18 cellular contexts compared by ENCODE assay signal in genomic region chr16:85913688-85914422, GRCh38. TPM values are rescaled to one million over a fixed set of nuclear protein-coding genes. Genes with fewer than 3 reads are reported as not detected.
DNase-seq lines count a peak whose midpoint lies in the region; ATAC-seq and TF ChIP-seq lines count a peak whose summit lies in the region.
"Had no signal": no experiment of that assay in that cellular context is flagged by ENCODE, and none has a peak within 500 bp of the region (broad histone marks: within the 10 kb centered on the region; RNA-seq: fewer than 3 reads in every experiment).

No MANE protein-coding gene starts in this region.

- H3K9me3 Mint-ChIP-seq in activated naive CD4-positive, alpha-beta T cell treated with anti-CD3 and anti-CD28 coated beads, Interleukin-2, amount 50 U/mL, for 24 hours: no peaks in the 10 kb centered on the region
- no peaks in the 10 kb centered on the region for H3K9me3 Mint-ChIP-seq in activated CD8-positive, alpha-beta T cell treated with anti-CD3 and anti-CD28 coated beads for 36 hours
- no peaks in the 10 kb centered on the region for H3K9me3 Mint-ChIP-seq in memory B cell
- H3K9me3 Mint-ChIP-seq: activated T-cell treated with anti-CD3 and anti-CD28 coated beads, Interleukin-2, amount 50 U/mL, for 72 hours; CD8-positive, alpha-beta memory T cell; effector memory CD8-positive, alpha-beta T cell had no signal

- H3K4me3 Mint-ChIP-seq in activated naive CD4-positive, alpha-beta T cell treated with anti-CD3 and anti-CD28 coated beads, Interleukin-2, amount 50 U/mL, for 24 hours: no peak overlapping the region
- no peak overlapping the region for H3K4me3 Mint-ChIP-seq in activated CD8-positive, alpha-beta T cell treated with anti-CD3 and anti-CD28 coated beads for 36 hours
- H3K4me3 Mint-ChIP-seq in memory B cell: peak overlapping the region; percentile 18
- H3K4me3 Mint-ChIP-seq: activated T-cell treated with anti-CD3 and anti-CD28 coated beads, Interleukin-2, amount 50 U/mL, for 72 hours; CD8-positive, alpha-beta memory T cell; effector memory CD8-positive, alpha-beta T cell had no signal

- no peaks in the 10 kb centered on the region for H3K27me3 Mint-ChIP-seq in activated naive CD4-positive, alpha-beta T cell treated with anti-CD3 and anti-CD28 coated beads, Interleukin-2, amount 50 U/mL, for 24 hours
- H3K27me3 Mint-ChIP-seq in activated CD8-positive, alpha-beta T cell treated with anti-CD3 and anti-CD28 coated beads for 36 hours: no peaks in the 10 kb centered on the region
- no peaks in the 10 kb centered on the region for H3K27me3 Mint-ChIP-seq in memory B cell
- H3K27me3 Mint-ChIP-seq: CD8-positive, alpha-beta memory T cell; effector memory CD8-positive, alpha-beta T cell had no signal

- DNase-seq in activated naive CD4-positive, alpha-beta T cell treated with Interleukin-2 at 50 U/mL for 16 hours: no peak
- DNase-seq in activated CD8-positive, alpha-beta T cell treated with anti-CD3 and anti-CD28 coated beads for 36 hours: no peak
- DNase-seq in memory B cell (ENCODE audit: low spot score in 2 of 2) (no peak), NCI-H774 (lab: John Stamatoyannopoulos, UW) (no peak), GM20000 (ENCODE audit: low spot score) (no peak)
- DNase-seq: activated T-cell treated with anti-CD3 and anti-CD28 coated beads, Interleukin-2, amount 50 U/mL, for 72 hours; caudate nucleus; CD8-positive, alpha-beta memory T cell; effector memory CD8-positive, alpha-beta T cell; kidney glomerular epithelial cell; NCI-H2081; NCI-H524; PC-9; SK-N-SH; stimulated activated naive CD8-positive, alpha-beta T cell treated with anti-CD3 and anti-CD28 coated beads, Interleukin-15, Interleukin-2, amounts not matched to agents 100 U/mL and 50 U/mL, for 24 hours had no signal

- peak; percentile 21 for ATAC-seq in activated CD8-positive, alpha-beta T cell treated with anti-CD3 and anti-CD28 coated beads for 36 hours
- no peak for ATAC-seq in memory B cell (ENCODE audit: low read depth)
- ATAC-seq in GM21390 (IDR thresholded peaks at IDR 0.05; ENCODE audit: unreplicated experiment): no peak
- no peak for ATAC-seq in GM19467 (IDR thresholded peaks at IDR 0.05; ENCODE audit: unreplicated experiment)
- ATAC-seq: activated T-cell treated with anti-CD3 and anti-CD28 coated beads, Interleukin-2, amount 50 U/mL, for 72 hours; effector memory CD8-positive, alpha-beta T cell; stimulated activated naive CD8-positive, alpha-beta T cell treated with anti-CD3 and anti-CD28 coated beads, Interleukin-15, Interleukin-2, amounts not matched to agents 100 U/mL and 50 U/mL, for 24 hours had no signal

- CTCF ChIA-PET in activated CD8-positive, alpha-beta T cell treated with anti-CD3 and anti-CD28 coated beads for 36 hours (lab: Charles Lee): interaction anchor here (3.2 to 5.6 kb wide), 2 partner anchors 73 to 92 kb away, joined by 12 to 22 read pairs; no protein-coding TSS in a partner anchor

- TF ChIP-seq CTCF in activated CD8-positive, alpha-beta T cell treated with anti-CD3 and anti-CD28 coated beads for 36 hours (IDR thresholded peaks at IDR 0.05): no peak
- no peak for TF ChIP-seq CTCF in GM20000 (IDR thresholded peaks at IDR 0.05; ENCODE audit: extremely low read depth, missing control alignments)

- POLR2A ChIA-PET in activated CD8-positive, alpha-beta T cell treated with anti-CD3 and anti-CD28 coated beads for 36 hours (lab: Charles Lee): interaction anchor here (0.6 to 10.3 kb wide), 10 partner anchors 10 to 77 kb away, joined by 3 to 141 read pairs (median 6); partner anchors contain the start of gene IRF8

- H3K36me3 Mint-ChIP-seq in activated naive CD4-positive, alpha-beta T cell treated with anti-CD3 and anti-CD28 coated beads, Interleukin-2, amount 50 U/mL, for 24 hours: peaks cover 22% of the 10 kb centered on the region
- peaks cover 81% of the 10 kb centered on the region for H3K36me3 Mint-ChIP-seq in activated CD8-positive, alpha-beta T cell treated with anti-CD3 and anti-CD28 coated beads for 36 hours (ENCODE audit: low read depth)
- peaks cover 53% of the 10 kb centered on the region for H3K36me3 Mint-ChIP-seq in memory B cell

- peaks cover 22% of the 10 kb centered on the region for H3K4me1 Mint-ChIP-seq in activated naive CD4-positive, alpha-beta T cell treated with anti-CD3 and anti-CD28 coated beads, Interleukin-2, amount 50 U/mL, for 24 hours
- H3K4me1 Mint-ChIP-seq in activated CD8-positive, alpha-beta T cell treated with anti-CD3 and anti-CD28 coated beads for 36 hours (ENCODE audit: low read depth): peaks cover 39% of the 10 kb centered on the region
- H3K4me1 Mint-ChIP-seq in memory B cell: peaks cover 65% of the 10 kb centered on the region

- peak overlapping the region; percentile 59 for H3K27ac Mint-ChIP-seq in activated naive CD4-positive, alpha-beta T cell treated with anti-CD3 and anti-CD28 coated beads, Interleukin-2, amount 50 U/mL, for 24 hours
- H3K27ac Mint-ChIP-seq in activated CD8-positive, alpha-beta T cell treated with anti-CD3 and anti-CD28 coated beads for 36 hours: peak overlapping the region; percentile 38
- peak overlapping the region; percentile 86 for H3K27ac Mint-ChIP-seq in memory B cell
- H3K27ac Mint-ChIP-seq: activated T-cell treated with anti-CD3 and anti-CD28 coated beads, Interleukin-2, amount 50 U/mL, for 72 hours; effector memory CD8-positive, alpha-beta T cell had no signal

- intact Hi-C loops in activated CD8-positive, alpha-beta T cell treated with anti-CD3 and anti-CD28 coated beads for 36 hours (cut with micrococcal nuclease): no loop called here

RNA-seq across cellular contexts. Expression of gene IRF8, which starts 14.9 kb away (rescaled TPM):
- 100 to 1,000 TPM; 221 to 224 TPM for total RNA-seq in activated CD8-positive, alpha-beta T cell treated with anti-CD3 and anti-CD28 coated beads for 36 hours
- total RNA-seq: PC-9 had no signal
